17 cellular contexts compared by ENCODE assay signal in the genomic region with DNA sequence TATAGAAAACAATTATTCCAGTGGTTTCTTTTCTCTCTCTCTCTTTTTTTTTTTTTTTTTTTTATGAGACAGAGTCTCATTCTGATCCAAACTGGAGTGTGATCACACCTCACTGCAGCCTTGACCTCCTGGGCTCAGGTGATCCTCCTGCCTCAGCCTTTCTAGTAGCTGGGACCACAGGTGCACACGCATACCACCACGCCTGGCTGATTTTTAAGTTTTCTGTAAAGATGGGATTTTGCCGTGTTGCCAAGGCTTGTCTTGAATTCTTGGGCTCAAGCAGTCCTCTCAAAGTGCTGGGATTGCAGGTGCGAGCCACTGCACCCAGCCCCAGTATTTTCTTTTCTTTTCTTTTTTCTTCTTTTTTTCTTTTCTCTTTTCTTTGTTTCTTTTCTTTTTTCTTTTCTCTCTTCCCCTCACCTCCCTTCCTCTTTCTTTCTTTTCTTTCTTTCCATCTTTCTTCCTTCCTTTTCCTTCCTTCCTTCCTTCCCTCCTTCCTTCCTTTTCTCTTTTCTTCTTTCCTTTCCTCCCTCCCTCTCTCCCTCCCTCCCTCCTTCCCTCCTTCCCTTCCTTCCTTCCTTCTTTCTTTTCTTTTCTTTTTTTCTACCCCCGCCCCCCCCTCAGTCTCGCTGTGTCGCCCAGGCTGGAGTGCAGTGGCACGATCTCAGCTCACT.
A peak's percentile ranks its signal among the peaks of the same experiment; 100 is the strongest.
DNase-seq lines count a peak whose midpoint lies in the region; ATAC-seq, FAIRE-seq and TF ChIP-seq lines count a peak whose summit lies in the region.
"Had no signal": no experiment of that assay in that cellular context is flagged by ENCODE, and none has a peak within 500 bp of the region (broad histone marks: within the 10 kb centered on the region; RNA-seq: fewer than 3 reads in every experiment).

No MANE protein-coding gene starts in this region.

- H2BK120ac ChIP-seq in H9 (ENCODE audit: low read depth, low read length, poor library complexity, severe bottlenecking): no peak overlapping the region

- no peak for TF ChIP-seq CTCF in A673 (conservative IDR thresholded peaks at IDR 0.05; ENCODE audit: low read depth, low read length)
- no peak for TF ChIP-seq CTCF in H9 (conservative IDR thresholded peaks at IDR 0.05)
- no peak for TF ChIP-seq CTCF in WTC11 (IDR thresholded peaks at IDR 0.05)
- no peak for TF ChIP-seq CTCF in prostate gland (IDR thresholded peaks at IDR 0.05)
- TF ChIP-seq CTCF in CD8-positive, alpha-beta T cell (IDR thresholded peaks at IDR 0.05): no peak
- TF ChIP-seq CTCF in activated CD8-positive, alpha-beta T cell treated with anti-CD3 and anti-CD28 coated beads for 36 hours (IDR thresholded peaks at IDR 0.05): no peak

- no peaks in the 10 kb centered on the region for H3K23me2 ChIP-seq in H9 (ENCODE audit: insufficient read length, low read depth, low read length, poor library complexity, severe bottlenecking)

- no peak for TF ChIP-seq POLR2A in prostate gland (IDR thresholded peaks at IDR 0.05)

- intact Hi-C loops in A673 (cut with micrococcal nuclease; ENCODE audit: unreplicated experiment): loop anchor here (2.0 to 5.0 kb wide), 3 partner anchors 56 to 159 kb away; no protein-coding TSS in a partner anchor
- intact Hi-C loops in prostate gland (cut with DNase I): no loop called here
- intact Hi-C loops in CD8-positive, alpha-beta T cell (cut with DNase I, micrococcal nuclease): no loop called here
- intact Hi-C loops in activated CD8-positive, alpha-beta T cell treated with anti-CD3 and anti-CD28 coated beads for 36 hours (cut with micrococcal nuclease): no loop called here

- no peak overlapping the region for H2BK12ac ChIP-seq in H9 (ENCODE audit: insufficient read length, low read depth, low read length)

- no peak overlapping the region for H2BK20ac ChIP-seq in H9 (ENCODE audit: low read depth, low read length, poor library complexity, severe bottlenecking)

- H3K27me3 ChIP-seq in A673 (replicated peaks; ENCODE audit: insufficient read depth, low read depth, low read length, poor library complexity) (no peaks in the 10 kb centered on the region), H9 (ENCODE audit: insufficient read depth, low read length) (no peaks in the 10 kb centered on the region), prostate gland (replicated peaks; ENCODE audit: insufficient read depth) (no peaks in the 10 kb centered on the region), small intestine (ENCODE audit: control insufficient read depth in 2 of 2, insufficient read depth in 2 of 2, low read length in 2 of 2) (no peaks in the 10 kb centered on the region)
- no peaks in the 10 kb centered on the region for H3K27me3 ChIP-seq in CD8-positive, alpha-beta T cell (ENCODE audit: insufficient read depth, low read length)
- H3K27me3 ChIP-seq: BLaER1 had no signal

- no peak overlapping the region for H3T11ph ChIP-seq in H9 (ENCODE audit: low read length)

- peaks cover 5% of the 10 kb centered on the region; the same call in 1 of the 2 replicates for H3K79me2 ChIP-seq in H9 (ENCODE audit: insufficient read depth, low read length)

- H3K27ac ChIP-seq in A673 (ENCODE audit: low read depth, low read length, poor library complexity, severe bottlenecking) (peak overlapping the region; percentile 87), H9 (ENCODE audit: insufficient read length, low read depth, low read length) (no peak overlapping the region), prostate gland (peak overlapping the region; percentile 63 to 66), small intestine (ENCODE audit: low read depth in 1 of 2, low read length in 1 of 2) (no peak overlapping the region)
- H3K27ac ChIP-seq in CD8-positive, alpha-beta T cell (ENCODE audit: low read depth, low read length): no peak overlapping the region
- H3K27ac ChIP-seq: BLaER1 had no signal

- no peaks in the 10 kb centered on the region for H4K20me1 ChIP-seq in H9 (ENCODE audit: control insufficient read depth, insufficient read depth, insufficient read length)
- H4K20me1 ChIP-seq: BLaER1 had no signal

- no peak overlapping the region for H3K4ac ChIP-seq in H9 (ENCODE audit: low read depth, low read length)

- FAIRE-seq in small intestine (lab: Jason Lieb, UNC): no peak
- FAIRE-seq: HTR-8/SVneo, RCC 7860 had no signal

- peaks cover 10% of the 10 kb centered on the region for H3K79me1 ChIP-seq in H9 (ENCODE audit: insufficient read depth, low read depth, low read length, poor library complexity, severe bottlenecking)

- no peak for ATAC-seq in WTC11
- ATAC-seq in CD8-positive, alpha-beta T cell: no peak
- no peak for ATAC-seq in GM18520 (IDR thresholded peaks at IDR 0.05; ENCODE audit: unreplicated experiment)
- ATAC-seq in activated CD8-positive, alpha-beta T cell treated with anti-CD3 and anti-CD28 coated beads for 36 hours: no peak

- H2BK15ac ChIP-seq in H9 (ENCODE audit: low read depth, low read length): no peak overlapping the region

- H3K27me3 Mint-ChIP-seq in H9 (ENCODE audit: low read depth) (no peaks in the 10 kb centered on the region), WTC11 (ENCODE audit: low read depth) (no peaks in the 10 kb centered on the region)
- peaks cover 29% of the 10 kb centered on the region for H3K27me3 Mint-ChIP-seq in CD8-positive, alpha-beta T cell (ENCODE audit: low read depth)
- H3K27me3 Mint-ChIP-seq in activated CD8-positive, alpha-beta T cell treated with anti-CD3 and anti-CD28 coated beads for 36 hours: peaks cover 13% of the 10 kb centered on the region

- CTCF ChIA-PET in A673 (lab: Charles Lee) (no interaction called here), WTC11 (lab: Charles Lee) (no interaction called here)
- CTCF ChIA-PET in CD8-positive, alpha-beta T cell (lab: Charles Lee): no interaction called here
- CTCF ChIA-PET in activated CD8-positive, alpha-beta T cell treated with anti-CD3 and anti-CD28 coated beads for 36 hours (lab: Charles Lee): no interaction called here

- WGBS in H9 (ENCODE audit: extremely low coverage, insufficient read length, low lambda C conversion rate): no CpG with 5 or more reads among the region's 8 CpGs
- WGBS in prostate gland: 97% methylated on average over 8 of the region's 8 CpGs
- 96 to 98% (median 97%) methylated on average over 8 of the region's 8 CpGs for WGBS in small intestine, 3 donors

- no peak overlapping the region for H3K23ac ChIP-seq in H9 (ENCODE audit: insufficient read length, low read depth, low read length)

- BruUV-seq in A673 (replicated peaks; lab: Mats Ljungman, UMichigan): no TSS peak

- H3K4me3 ChIP-seq in A673 (ENCODE audit: low read depth, low read length, poor library complexity, severe bottlenecking) (no peak overlapping the region), prostate gland (no peak overlapping the region), small intestine (ENCODE audit: low read depth in 1 of 2, low read length in 2 of 2) (no peak overlapping the region)
- no peak overlapping the region for H3K4me3 ChIP-seq in CD8-positive, alpha-beta T cell (ENCODE audit: low read depth, low read length)
- H3K4me3 ChIP-seq: BLaER1 had no signal

- H4K8ac ChIP-seq in H9 (replicated peaks; ENCODE audit: insufficient read length, low read depth, low read length): no peak overlapping the region

- peak overlapping the region in 2 of 3 experiments; percentile 34 to 93; a peak in 4 of 7 replicates for H3K27ac Mint-ChIP-seq in H9
- peak overlapping the region; percentile 96 for H3K27ac Mint-ChIP-seq in WTC11
- no peak overlapping the region for H3K27ac Mint-ChIP-seq in CD8-positive, alpha-beta T cell
- H3K27ac Mint-ChIP-seq in activated CD8-positive, alpha-beta T cell treated with anti-CD3 and anti-CD28 coated beads for 36 hours: no peak overlapping the region

- DNase-seq in A673 (ENCODE audit: low spot score) (no peak), H9 (no peak), WTC11 (ENCODE audit: low spot score) (no peak), prostate gland (ENCODE audit: low spot score) (no peak), small intestine (no peak)
- no peak for DNase-seq in CD8-positive, alpha-beta T cell
- DNase-seq in activated CD8-positive, alpha-beta T cell treated with anti-CD3 and anti-CD28 coated beads for 36 hours: no peak
- DNase-seq: 8988T; CD8-positive, alpha-beta memory T cell; HCEC 1CT; NCI-H1105; NCI-H1694 treated with DMSO at 0.1 percent for 48 hours; Right ventricle myocardium superior had no signal

- no peak overlapping the region for H3K56ac ChIP-seq in H9 (ENCODE audit: insufficient read length, low read depth, low read length)

- POLR2A ChIA-PET in A673 (lab: Charles Lee; ENCODE audit: low non-redundant PET): interaction anchor here (0.6 kb wide), 1 partner anchor 159 kb away, joined by 10 read pairs; no protein-coding TSS in a partner anchor
- POLR2A ChIA-PET in WTC11 (lab: Charles Lee): interaction anchor here (0.6 kb wide), 1 partner anchor 39 kb away, joined by 5 read pairs; no protein-coding TSS in a partner anchor
- POLR2A ChIA-PET in CD8-positive, alpha-beta T cell (lab: Charles Lee): no interaction called here
- POLR2A ChIA-PET in activated CD8-positive, alpha-beta T cell treated with anti-CD3 and anti-CD28 coated beads for 36 hours (lab: Charles Lee): no interaction called here

- H3K9me3 ChIP-seq in A673 (ENCODE audit: low read depth, low read length, poor library complexity, severe bottlenecking) (no peaks in the 10 kb centered on the region), H9 (ENCODE audit: control insufficient read depth, low read depth, low read length) (no peaks in the 10 kb centered on the region), prostate gland (no peaks in the 10 kb centered on the region), small intestine (ENCODE audit: control insufficient read depth, low read depth) (no peaks in the 10 kb centered on the region)
- H3K9me3 ChIP-seq in CD8-positive, alpha-beta T cell (ENCODE audit: low read length): no peaks in the 10 kb centered on the region

- no peak overlapping the region for H2AFZ ChIP-seq in H9 (ENCODE audit: low read length)

- H4K5ac ChIP-seq in H9 (ENCODE audit: insufficient read length, low read depth, low read length): no peak overlapping the region

- no peak overlapping the region for H3K9ac ChIP-seq in H9 (ENCODE audit: extremely low read depth, insufficient read length, low read length)
- H3K9ac ChIP-seq: BLaER1 had no signal

- H4K91ac ChIP-seq in H9 (ENCODE audit: insufficient read length, low read depth, low read length): no peak overlapping the region

- H3K14ac ChIP-seq in H9 (ENCODE audit: insufficient read depth, low read length): no peak overlapping the region

- H2AK5ac ChIP-seq in H9 (ENCODE audit: insufficient read length, low read length): no peak overlapping the region

- H3K18ac ChIP-seq in H9 (ENCODE audit: insufficient read length, low read depth, low read length): no peak overlapping the region

- no peak overlapping the region for H3K4me2 ChIP-seq in H9 (ENCODE audit: insufficient read depth, insufficient read length, low read length)
- H3K4me2 ChIP-seq: BLaER1 had no signal

- H3K9me3 Mint-ChIP-seq in H9 (no peaks in the 10 kb centered on the region), WTC11 (peaks cover 3% of the 10 kb centered on the region; the same call in 1 of the 2 replicates)
- H3K9me3 Mint-ChIP-seq in CD8-positive, alpha-beta T cell: no peaks in the 10 kb centered on the region
- H3K9me3 Mint-ChIP-seq in activated CD8-positive, alpha-beta T cell treated with anti-CD3 and anti-CD28 coated beads for 36 hours: no peaks in the 10 kb centered on the region
- H3K9me3 Mint-ChIP-seq: CD8-positive, alpha-beta memory T cell had no signal

- H3K4me1 Mint-ChIP-seq in H9 (peaks cover 12% of the 10 kb centered on the region in 2 experiments; a peak in 2 of 4 replicates), WTC11 (peaks cover 35% of the 10 kb centered on the region)
- no peaks in the 10 kb centered on the region for H3K4me1 Mint-ChIP-seq in CD8-positive, alpha-beta T cell (ENCODE audit: low read depth)
- H3K4me1 Mint-ChIP-seq in activated CD8-positive, alpha-beta T cell treated with anti-CD3 and anti-CD28 coated beads for 36 hours (ENCODE audit: low read depth): no peaks in the 10 kb centered on the region
- H3K4me1 Mint-ChIP-seq: CD8-positive, alpha-beta memory T cell had no signal

- no peak overlapping the region for H3K4me3 Mint-ChIP-seq in H9
- H3K4me3 Mint-ChIP-seq in WTC11: no peak overlapping the region
- H3K4me3 Mint-ChIP-seq in CD8-positive, alpha-beta T cell: no peak overlapping the region
- no peak overlapping the region for H3K4me3 Mint-ChIP-seq in activated CD8-positive, alpha-beta T cell treated with anti-CD3 and anti-CD28 coated beads for 36 hours
- H3K4me3 Mint-ChIP-seq: CD8-positive, alpha-beta memory T cell had no signal

- H3K36me3 Mint-ChIP-seq in H9 (ENCODE audit: insufficient read depth in 1 of 3, low read depth in 3 of 3) (peaks cover 45 to 89% (median 86%) of the 10 kb centered on the region in 3 experiments), WTC11 (peaks cover 64% of the 10 kb centered on the region)
- H3K36me3 Mint-ChIP-seq in CD8-positive, alpha-beta T cell: no peaks in the 10 kb centered on the region
- no peaks in the 10 kb centered on the region for H3K36me3 Mint-ChIP-seq in activated CD8-positive, alpha-beta T cell treated with anti-CD3 and anti-CD28 coated beads for 36 hours (ENCODE audit: low read depth)

- H3K36me3 ChIP-seq in A673 (ENCODE audit: insufficient read depth, low read length, poor library complexity, severe bottlenecking) (peaks cover 25% of the 10 kb centered on the region), prostate gland (no peaks in the 10 kb centered on the region), small intestine (ENCODE audit: control insufficient read depth in 2 of 2, insufficient read depth in 2 of 2, low read length in 2 of 2) (no peaks in the 10 kb centered on the region)
- H3K36me3 ChIP-seq in CD8-positive, alpha-beta T cell (ENCODE audit: insufficient read depth, low read length): no peaks in the 10 kb centered on the region
- H3K36me3 ChIP-seq: BLaER1 had no signal

- H2BK5ac ChIP-seq in H9 (ENCODE audit: insufficient read length, low read length): no peak overlapping the region

- H3K4me1 ChIP-seq in A673 (ENCODE audit: insufficient read depth, low read length, poor library complexity, severe bottlenecking) (peaks cover 82% of the 10 kb centered on the region), H9 (ENCODE audit: insufficient read depth, low read length) (no peaks in the 10 kb centered on the region), prostate gland (replicated peaks) (peaks cover 6% of the 10 kb centered on the region), small intestine (ENCODE audit: control insufficient read depth in 2 of 2, insufficient read depth in 1 of 2, low read depth in 1 of 2, low read length in 1 of 2) (no peaks in the 10 kb centered on the region)
- no peaks in the 10 kb centered on the region for H3K4me1 ChIP-seq in CD8-positive, alpha-beta T cell (ENCODE audit: insufficient read depth, low read length)
- H3K4me1 ChIP-seq: BLaER1 had no signal

Comparison
In these comparisons a context has a peak if more than half of its experiments do, and no peak if none do; other contexts are left out.
1. H3K27ac ChIP-seq: peak in A673 (single experiment) and prostate gland (2 of 2); none in H9 (single experiment), CD8-positive, alpha-beta T cell (single experiment) and small intestine (0 of 2).
2. H3K27ac Mint-ChIP-seq: peak in H9 (2 of 3) and WTC11 (single experiment); none in CD8-positive, alpha-beta T cell (single experiment) and activated CD8-positive, alpha-beta T cell treated with anti-CD3 and anti-CD28 coated beads for 36 hours (single experiment).
3. POLR2A ChIA-PET loops: an anchor here in A673 (0.6 kb wide) and WTC11 (0.6 kb wide); none called in CD8-positive, alpha-beta T cell and activated CD8-positive, alpha-beta T cell treated with anti-CD3 and anti-CD28 coated beads for 36 hours.